Comparison of ENCODE assay signal across 2 cellular contexts in the genomic region with DNA sequence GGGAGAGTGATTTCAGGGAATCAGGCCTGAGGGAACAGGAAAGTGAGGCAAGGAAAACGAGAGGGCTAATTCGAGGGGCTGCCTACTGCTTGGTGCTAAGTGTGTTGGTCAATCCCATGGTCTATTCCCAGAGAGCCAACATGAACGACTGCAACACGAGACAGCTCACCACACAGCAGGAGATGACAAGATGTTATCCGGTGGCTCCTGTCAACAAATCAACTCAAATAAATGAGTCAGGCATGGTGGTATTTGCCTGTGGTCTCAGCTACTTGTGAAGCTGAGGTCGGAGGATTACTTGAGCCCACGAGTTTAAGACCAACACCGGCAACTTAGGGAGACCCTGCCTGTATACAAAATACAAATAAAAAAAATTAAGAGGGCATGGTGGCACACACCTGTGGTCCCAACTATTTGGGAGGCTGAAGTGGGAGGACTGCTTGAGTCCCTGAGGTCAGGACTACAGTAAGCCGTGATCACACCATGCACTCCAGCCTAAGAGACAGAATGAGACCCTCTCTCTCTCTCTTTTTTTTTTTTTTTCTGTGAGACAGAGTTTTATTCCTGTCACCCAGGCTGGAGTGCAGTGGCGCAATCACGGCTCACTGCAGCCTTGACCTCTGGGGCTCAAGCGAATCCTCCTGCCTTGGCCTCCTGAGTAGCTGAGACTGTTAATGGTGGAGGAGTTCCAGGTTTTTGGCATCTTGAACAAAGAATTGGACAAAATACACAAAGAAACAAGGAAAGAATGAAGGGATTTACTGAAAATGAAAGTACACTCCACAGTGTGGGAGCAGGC.
TF ChIP-seq lines count a peak whose summit lies in the region.

No MANE protein-coding gene starts in this region.

TF ChIP-seq in HCT116, 20 proteins besides CTCF, POLR2A, EP300 and RAD21:
- no peak for TF ChIP-seq ZNF274 (IDR thresholded peaks at IDR 0.05; ENCODE audit: low read depth, low read length)
- TF ChIP-seq SP1 (IDR thresholded peaks at IDR 0.05; ENCODE audit: low read depth) = no peak
- no peak for TF ChIP-seq POLR2AphosphoS5 (IDR thresholded peaks at IDR 0.05; ENCODE audit: low read depth, low read length)
- no peak for TF ChIP-seq FOSL1 (IDR thresholded peaks at IDR 0.05; ENCODE audit: low read depth)
- TF ChIP-seq, protein P1, sequence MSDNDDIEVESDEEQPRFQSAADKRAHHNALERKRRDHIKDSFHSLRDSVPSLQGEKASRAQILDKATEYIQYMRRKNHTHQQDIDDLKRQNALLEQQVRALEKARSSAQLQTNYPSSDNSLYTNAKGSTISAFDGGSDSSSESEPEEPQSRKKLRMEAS (IDR thresholded peaks at IDR 0.05) = no peak
- no peak for TF ChIP-seq CBX3 (IDR thresholded peaks at IDR 0.05; ENCODE audit: low read depth)
- TF ChIP-seq SIN3A (IDR thresholded peaks at IDR 0.05; ENCODE audit: low read depth) = no peak
- no peak for TF ChIP-seq EGR1 (IDR thresholded peaks at IDR 0.05; ENCODE audit: low read depth)

TF ChIP-seq in PFSK-1, 5 proteins besides CTCF, POLR2A, EP300 and RAD21:
- TF ChIP-seq TAF1 (IDR thresholded peaks at IDR 0.05; ENCODE audit: borderline replicate concordance, insufficient read depth, low read length) (0 out of 2 replicates have a peak, but pooled peaks have one; percentile 15), SIN3A (IDR thresholded peaks at IDR 0.05; ENCODE audit: borderline replicate concordance, insufficient read depth, low read length) (no peak), POLR2AphosphoS5 (IDR thresholded peaks at IDR 0.05; ENCODE audit: low read depth, low read length) (no peak), FOXP2 (optimal IDR thresholded peaks at IDR 0.05; ENCODE audit: borderline replicate concordance, extremely low read depth, extremely low read length, insufficient read depth) (peak; percentile 61)
